Comparison of ENCODE assay signal across 8 cellular contexts in genomic region chr2:235779444-235779896, GRCh38.
A peak's percentile ranks its signal among the peaks of the same experiment; 100 is the strongest.
DNase-seq lines count a peak whose midpoint lies in the region; ATAC-seq lines count a peak whose summit lies in the region.

No MANE protein-coding gene starts in this region.

- peak; percentile 71 for ATAC-seq in HG02678 (IDR thresholded peaks at IDR 0.05; ENCODE audit: unreplicated experiment)
- ATAC-seq in memory B cell (ENCODE audit: low read depth): peak; percentile 54
- ATAC-seq in GM19455 (IDR thresholded peaks at IDR 0.05; ENCODE audit: unreplicated experiment): no peak

- no peaks in the 10 kb centered on the region for H3K36me3 Mint-ChIP-seq in memory B cell

- no peak overlapping the region for H3K4me3 Mint-ChIP-seq in memory B cell

- H3K27ac Mint-ChIP-seq in memory B cell: no peak overlapping the region

- H3K9me3 Mint-ChIP-seq in memory B cell: no peaks in the 10 kb centered on the region

- DNase-seq in EL: peak; percentile 67
- DNase-seq in NCI-H345 treated with DMSO at 0.1 percent for 48 hours (lab: John Stamatoyannopoulos, UW; ENCODE audit: unreplicated experiment): peak; percentile 43
- DNase-seq in activated CD4-positive, alpha-beta T cell treated with anti-CD3 and anti-CD28 coated beads, Interleukin-2, amount 50 U/mL, for 48 hours: peak; percentile 71 to 76
- DNase-seq in effector CD8-positive, alpha-beta T cell (lab: John Stamatoyannopoulos, UW): peak; percentile 9
- DNase-seq in memory B cell (ENCODE audit: low spot score in 2 of 2): peak; percentile 16 to 30
- DNase-seq in stimulated activated CD8-positive, alpha-beta memory T cell treated with anti-CD3 and anti-CD28 coated beads, Interleukin-4, amount 100 ng/mL, for 24 hours (ENCODE audit: low read depth): peak; percentile 43

- no peaks in the 10 kb centered on the region for H3K4me1 Mint-ChIP-seq in memory B cell

- peaks cover 11% of the 10 kb centered on the region for H3K27me3 Mint-ChIP-seq in memory B cell

Comparison
In these comparisons a context has a peak if more than half of its experiments do, and no peak if none do; other contexts are left out.
1. DNase-seq: peak in every context shown above with its lines; median percentile 74 in activated CD4-positive, alpha-beta T cell treated with anti-CD3 and anti-CD28 coated beads, Interleukin-2, amount 50 U/mL, for 48 hours; 67 in EL; 43 in NCI-H345 treated with DMSO at 0.1 percent for 48 hours; 43 in stimulated activated CD8-positive, alpha-beta memory T cell treated with anti-CD3 and anti-CD28 coated beads, Interleukin-4, amount 100 ng/mL, for 24 hours; 23 in memory B cell; 9 in effector CD8-positive, alpha-beta T cell.